Comparison of ENCODE assay signal across 1 cellular context in the genomic region with DNA sequence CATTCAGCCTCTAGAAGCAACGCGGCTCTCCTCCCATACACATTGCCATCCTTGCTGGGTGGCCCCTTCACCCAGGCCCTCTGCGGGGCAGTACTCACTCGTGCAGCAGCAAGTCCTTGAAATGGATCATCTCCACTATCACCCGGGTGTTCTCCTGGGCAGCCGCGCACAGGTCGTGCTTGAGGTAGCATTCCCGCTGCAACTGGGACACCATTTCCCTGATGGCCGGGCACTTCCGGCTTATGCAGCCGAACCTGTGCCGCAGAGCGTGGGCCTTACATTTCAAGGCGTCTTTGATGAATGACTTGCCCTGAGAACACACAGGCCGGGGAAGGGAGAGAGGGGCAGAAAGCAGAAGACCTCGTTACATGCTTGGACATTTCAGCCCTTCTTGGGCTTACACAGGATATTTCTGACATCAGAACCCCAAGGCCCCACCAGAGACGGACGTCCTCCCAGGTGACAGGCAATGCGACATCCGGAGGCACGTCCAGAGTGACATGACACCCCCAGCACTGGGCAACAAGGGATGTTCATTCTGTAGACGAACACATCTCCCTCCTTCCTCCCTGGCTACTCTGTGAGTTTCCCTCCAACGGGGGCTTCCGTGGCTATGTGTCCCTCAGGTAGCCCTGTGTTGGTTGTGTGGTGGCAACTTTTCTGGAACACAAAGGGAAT.
TF ChIP-seq lines count a peak whose summit lies in the region.

No MANE protein-coding gene starts in this region.

TF ChIP-seq in HepG2, 621 proteins besides CTCF, POLR2A, EP300 and RAD21:
- TF ChIP-seq POLR2G (IDR thresholded peaks at IDR 0.05; ENCODE audit: low read depth, low read length) (peak; percentile 17; the same call in 1 of the 2 replicates), ZNF232 (CRISPR knock-in tag; IDR thresholded peaks at IDR 0.05; ENCODE audit: borderline replicate concordance) (no peak), SNRNP70 (IDR thresholded peaks at IDR 0.05; ENCODE audit: low read depth, low read length) (no peak), RBM22 (optimal IDR thresholded peaks at IDR 0.05; ENCODE audit: low read length) (peak; percentile 61), ZMYM2 (CRISPR knock-in tag; IDR thresholded peaks at IDR 0.05) (no peak), NFKBIZ (CRISPR knock-in tag; IDR thresholded peaks at IDR 0.05) (no peak), ZNF619 (CRISPR knock-in tag; IDR thresholded peaks at IDR 0.05) (no peak), RBFOX2 (IDR thresholded peaks at IDR 0.05; ENCODE audit: low read depth, low read length) (peak; percentile 74), AGO2 (optimal IDR thresholded peaks at IDR 0.05; ENCODE audit: low read depth, low read length) (peak; percentile 58), ZNF660 (CRISPR knock-in tag; IDR thresholded peaks at IDR 0.05; ENCODE audit: borderline replicate concordance, low read depth) (no peak)
- TF ChIP-seq, protein P1, sequence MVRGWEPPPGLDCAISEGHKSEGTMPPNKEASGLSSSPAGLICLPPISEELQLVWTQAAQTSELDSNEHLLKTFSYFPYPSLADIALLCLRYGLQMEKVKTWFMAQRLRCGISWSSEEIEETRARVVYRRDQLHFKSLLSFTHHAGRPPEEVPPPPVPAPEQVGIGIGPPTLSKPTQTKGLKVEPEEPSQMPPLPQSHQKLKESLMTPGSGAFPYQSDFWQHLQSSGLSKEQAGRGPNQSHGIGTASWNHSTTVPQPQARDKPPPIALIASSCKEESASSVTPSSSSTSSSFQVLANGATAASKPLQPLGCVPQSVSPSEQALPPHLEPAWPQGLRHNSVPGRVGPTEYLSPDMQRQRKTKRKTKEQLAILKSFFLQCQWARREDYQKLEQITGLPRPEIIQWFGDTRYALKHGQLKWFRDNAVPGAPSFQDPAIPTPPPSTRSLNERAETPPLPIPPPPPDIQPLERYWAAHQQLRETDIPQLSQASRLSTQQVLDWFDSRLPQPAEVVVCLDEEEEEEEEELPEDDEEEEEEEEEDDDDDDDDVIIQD (CRISPR knock-in tag; IDR thresholded peaks at IDR 0.05; ENCODE audit: low read depth): no peak
- TF ChIP-seq, protein P2, sequence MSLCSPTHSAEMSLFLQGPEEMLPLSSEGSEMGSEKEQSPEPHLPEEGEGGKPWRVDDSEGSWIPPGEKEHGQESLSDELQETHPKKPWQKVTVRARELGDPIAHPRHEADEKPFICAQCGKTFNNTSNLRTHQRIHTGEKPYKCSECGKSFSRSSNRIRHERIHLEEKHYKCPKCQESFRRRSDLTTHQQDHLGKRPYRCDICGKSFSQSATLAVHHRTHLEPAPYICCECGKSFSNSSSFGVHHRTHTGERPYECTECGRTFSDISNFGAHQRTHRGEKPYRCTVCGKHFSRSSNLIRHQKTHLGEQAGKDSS (CRISPR knock-in tag; IDR thresholded peaks at IDR 0.05; ENCODE audit: borderline replicate concordance, low read depth): no peak
- TF ChIP-seq, protein P3, sequence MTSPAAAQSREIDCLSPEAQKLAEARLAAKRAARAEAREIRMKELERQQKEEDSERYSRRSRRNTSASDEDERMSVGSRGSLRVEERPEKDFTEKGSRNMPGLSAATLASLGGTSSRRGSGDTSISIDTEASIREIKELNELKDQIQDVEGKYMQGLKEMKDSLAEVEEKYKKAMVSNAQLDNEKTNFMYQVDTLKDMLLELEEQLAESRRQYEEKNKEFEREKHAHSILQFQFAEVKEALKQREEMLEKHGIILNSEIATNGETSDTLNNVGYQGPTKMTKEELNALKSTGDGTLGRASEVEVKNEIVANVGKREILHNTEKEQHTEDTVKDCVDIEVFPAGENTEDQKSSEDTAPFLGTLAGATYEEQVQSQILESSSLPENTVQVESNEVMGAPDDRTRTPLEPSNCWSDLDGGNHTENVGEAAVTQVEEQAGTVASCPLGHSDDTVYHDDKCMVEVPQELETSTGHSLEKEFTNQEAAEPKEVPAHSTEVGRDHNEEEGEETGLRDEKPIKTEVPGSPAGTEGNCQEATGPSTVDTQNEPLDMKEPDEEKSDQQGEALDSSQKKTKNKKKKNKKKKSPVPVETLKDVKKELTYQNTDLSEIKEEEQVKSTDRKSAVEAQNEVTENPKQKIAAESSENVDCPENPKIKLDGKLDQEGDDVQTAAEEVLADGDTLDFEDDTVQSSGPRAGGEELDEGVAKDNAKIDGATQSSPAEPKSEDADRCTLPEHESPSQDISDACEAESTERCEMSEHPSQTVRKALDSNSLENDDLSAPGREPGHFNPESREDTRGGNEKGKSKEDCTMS (CRISPR knock-in tag; conservative IDR thresholded peaks at IDR 0.05): no peak
